In genomic region chrX:44428989-44429627, GRCh38 we compare ENCODE assay signal across 19 cellular contexts.
A peak's percentile ranks its signal among the peaks of the same experiment; 100 is the strongest.
DNase-seq lines count a peak whose midpoint lies in the region; ATAC-seq and TF ChIP-seq lines count a peak whose summit lies in the region.
"Had no signal": no experiment of that assay in that cellular context is flagged by ENCODE, and none has a peak within 500 bp of the region (broad histone marks: within the 10 kb centered on the region; RNA-seq: fewer than 3 reads in every experiment).

No MANE protein-coding gene starts in this region.

- H3K4me1 ChIP-seq in Caco-2 (peaks cover 18% of the 10 kb centered on the region), SJSA1 (replicated peaks) (peaks cover 35% of the 10 kb centered on the region)
- H3K4me1 ChIP-seq: colonic mucosa, HAP-1, lower lobe of right lung, SJCRH30, upper lobe of right lung had no signal

- POLR2A ChIA-PET in Caco-2 (lab: Charles Lee) = no interaction called here

- CTCF ChIA-PET in Caco-2 (lab: Charles Lee) = no interaction called here

- H3K27me3 ChIP-seq in Caco-2 (replicated peaks; ENCODE audit: control insufficient read depth, insufficient read depth, low read length) (no peaks in the 10 kb centered on the region), SJSA1 (replicated peaks) (no peaks in the 10 kb centered on the region)
- H3K27me3 ChIP-seq: colonic mucosa, neutrophil, SJCRH30, upper lobe of right lung had no signal

- peak; percentile 83 for ATAC-seq in left lobe of liver
- ATAC-seq: lower lobe of right lung, upper lobe of right lung had no signal

- H3K9me3 ChIP-seq in Caco-2 = no peaks in the 10 kb centered on the region
- H3K9me3 ChIP-seq in SJSA1 (replicated peaks) = no peaks in the 10 kb centered on the region
- H3K9me3 ChIP-seq: colonic mucosa, HAP-1, lower lobe of right lung, neutrophil, SJCRH30, upper lobe of right lung had no signal

- peak overlapping the region; percentile 62 for H3K27ac Mint-ChIP-seq in Caco-2 (ENCODE audit: unreplicated experiment)
- H3K27ac Mint-ChIP-seq: B cell, brain had no signal

- no TSS peak for BruUV-seq in Caco-2 (replicated peaks; lab: Mats Ljungman, UMichigan)

- peaks cover 30% of the 10 kb centered on the region for H3K4me1 Mint-ChIP-seq in Caco-2 (ENCODE audit: low read depth, unreplicated experiment)
- H3K4me1 Mint-ChIP-seq: B cell, brain had no signal

- H3K36me3 Mint-ChIP-seq in Caco-2 (ENCODE audit: insufficient read depth, unreplicated experiment) = no peaks in the 10 kb centered on the region
- H3K36me3 Mint-ChIP-seq: brain had no signal

- H3K36me3 ChIP-seq in Caco-2 (ENCODE audit: control insufficient read depth, insufficient read depth, low read length) (no peaks in the 10 kb centered on the region), SJSA1 (no peaks in the 10 kb centered on the region)
- H3K36me3 ChIP-seq: colonic mucosa, HAP-1, lower lobe of right lung, neutrophil, SJCRH30, upper lobe of right lung, WERI-Rb-1 had no signal

- peaks cover 9% of the 10 kb centered on the region for H3K9me3 Mint-ChIP-seq in Caco-2 (ENCODE audit: unreplicated experiment)

- H3K27me3 Mint-ChIP-seq in Caco-2 (ENCODE audit: insufficient read depth, unreplicated experiment) = no peaks in the 10 kb centered on the region
- H3K27me3 Mint-ChIP-seq: brain had no signal

- peak overlapping the region; percentile 8; the same call in 1 of the 2 replicates for H3K27ac ChIP-seq in SJSA1
- H3K27ac ChIP-seq: colonic mucosa, lower lobe of right lung, neutrophil, SJCRH30, upper lobe of right lung, WERI-Rb-1 had no signal

- TF ChIP-seq CTCF in Caco-2 (IDR thresholded peaks at IDR 0.05; ENCODE audit: insufficient read depth in 1 of 2, low read depth in 1 of 2, low read length in 1 of 2, severe bottlenecking in 1 of 2, unreplicated experiment in 1 of 2) = no peak

- intact Hi-C loops in Caco-2 (cut with micrococcal nuclease; ENCODE audit: unreplicated experiment) = no loop called here

- DNase-seq in Caco-2 (peak; percentile 43 to 57), DMS53 treated with DMSO at 0.1 percent for 48 hours (lab: John Stamatoyannopoulos, UW; ENCODE audit: unreplicated experiment) (peak; percentile 49), SJSA1 (ENCODE audit: low read depth in 1 of 2, low spot score in 2 of 2) (peak in 1 of 2 experiments; percentile 27), left lobe of liver (ENCODE audit: low spot score) (no peak), SKM-1 treated with dmso at 0.1 percent for 144 hours (lab: John Stamatoyannopoulos, UW; ENCODE audit: unreplicated experiment) (no peak), NCI-H2171 (lab: John Stamatoyannopoulos, UW) (no peak), NCI-H345 (lab: John Stamatoyannopoulos, UW) (no peak)
- DNase-seq: colonic mucosa; lower lobe of right lung; NCI-H1417 treated with DMSO at 0.1 percent for 48 hours; NCI-H69; SJCRH30; stimulated activated CD4-positive, alpha-beta T cell treated with anti-CD3 and anti-CD28 coated beads, Interleukin-4, amount 100 ng/mL, for 4 hours; upper lobe of right lung; WERI-Rb-1 had no signal

- H3K4me3 Mint-ChIP-seq in Caco-2 (ENCODE audit: unreplicated experiment) = peak overlapping the region; percentile 47
- H3K4me3 Mint-ChIP-seq: B cell, brain had no signal

- no peak overlapping the region for H3K4me3 ChIP-seq in Caco-2 (ENCODE audit: low read depth, low read length)
- no peak overlapping the region for H3K4me3 ChIP-seq in SJSA1
- H3K4me3 ChIP-seq: colonic mucosa, HAP-1, lower lobe of right lung, SJCRH30, upper lobe of right lung had no signal

Comparison
In these comparisons a context has a peak if more than half of its experiments do, and no peak if none do; other contexts are left out.
1. DNase-seq: peak in Caco-2 (2 of 2) and DMS53 treated with DMSO at 0.1 percent for 48 hours (single experiment); none in left lobe of liver (single experiment), SKM-1 treated with dmso at 0.1 percent for 144 hours (single experiment), NCI-H2171 (single experiment) and NCI-H345 (single experiment).